1 cellular context compared by ENCODE assay signal in the genomic region with DNA sequence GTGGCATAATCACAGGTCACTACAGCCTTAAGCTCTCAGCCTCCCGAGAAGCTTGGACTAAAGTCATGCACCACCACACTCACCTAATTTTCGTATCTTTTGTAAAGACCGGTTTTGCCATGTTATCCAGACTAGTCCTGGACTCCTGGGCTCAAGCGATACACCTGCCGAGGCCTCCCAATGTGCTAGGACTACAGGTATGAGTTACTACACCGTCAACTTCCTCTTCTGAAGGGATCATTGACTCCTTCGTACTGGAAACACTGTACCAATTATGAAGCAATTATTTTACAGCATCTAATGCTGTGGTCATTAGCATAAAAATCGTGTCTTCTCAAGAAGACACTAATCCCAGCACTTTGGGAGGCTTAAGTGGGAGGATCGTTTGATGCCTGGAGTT.
TF ChIP-seq lines count a peak whose summit lies in the region.

No MANE protein-coding gene starts in this region.

TF ChIP-seq in GM12878, 131 proteins besides CTCF, POLR2A, EP300 and RAD21:
- TF ChIP-seq BACH1 (IDR thresholded peaks at IDR 0.05; ENCODE audit: borderline replicate concordance) (no peak), SPI1 (IDR thresholded peaks at IDR 0.05; ENCODE audit: borderline replicate concordance, insufficient read depth, low read depth, low read length) (0 out of 2 replicates have a peak, but pooled peaks have one; percentile 9), MTA2 (IDR thresholded peaks at IDR 0.05; ENCODE audit: low read depth) (peak; percentile 48; the same call in 1 of the 2 replicates), YY1 (IDR thresholded peaks at IDR 0.05; ENCODE audit: low read depth, low read length) (no peak), NR2F1 (conservative IDR thresholded peaks at IDR 0.05) (no peak), IKZF2 (IDR thresholded peaks at IDR 0.05) (peak; percentile 23 to 34; a peak in 1 of 4 replicates), IRF4 (IDR thresholded peaks at IDR 0.05; ENCODE audit: low read depth, low read length) (0 out of 2 replicates have a peak, but pooled peaks have one; percentile 29), RAD51 (IDR thresholded peaks at IDR 0.05) (no peak), GATAD2B (conservative IDR thresholded peaks at IDR 0.05; ENCODE audit: low read depth) (no peak), ZNF217 (IDR thresholded peaks at IDR 0.05) (no peak), JUNB (IDR thresholded peaks at IDR 0.05) (0 out of 2 replicates have a peak, but pooled peaks have one; percentile 15), E2F8 (IDR thresholded peaks at IDR 0.05; ENCODE audit: low read depth, partially characterized antibody) (no peak), RUNX3 (IDR thresholded peaks at IDR 0.05; ENCODE audit: low read length) (0 out of 2 replicates have a peak, but pooled peaks have one; percentile 12), EED (IDR thresholded peaks at IDR 0.05; ENCODE audit: low read depth) (peak; percentile 64; the same call in 1 of the 2 replicates)
- TF ChIP-seq, protein P1, sequence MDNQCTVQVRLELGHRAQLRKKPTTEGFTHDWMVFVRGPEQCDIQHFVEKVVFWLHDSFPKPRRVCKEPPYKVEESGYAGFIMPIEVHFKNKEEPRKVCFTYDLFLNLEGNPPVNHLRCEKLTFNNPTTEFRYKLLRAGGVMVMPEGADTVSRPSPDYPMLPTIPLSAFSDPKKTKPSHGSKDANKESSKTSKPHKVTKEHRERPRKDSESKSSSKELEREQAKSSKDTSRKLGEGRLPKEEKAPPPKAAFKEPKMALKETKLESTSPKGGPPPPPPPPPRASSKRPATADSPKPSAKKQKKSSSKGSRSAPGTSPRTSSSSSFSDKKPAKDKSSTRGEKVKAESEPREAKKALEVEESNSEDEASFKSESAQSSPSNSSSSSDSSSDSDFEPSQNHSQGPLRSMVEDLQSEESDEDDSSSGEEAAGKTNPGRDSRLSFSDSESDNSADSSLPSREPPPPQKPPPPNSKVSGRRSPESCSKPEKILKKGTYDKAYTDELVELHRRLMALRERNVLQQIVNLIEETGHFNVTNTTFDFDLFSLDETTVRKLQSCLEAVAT (IDR thresholded peaks at IDR 0.05): no peak
- TF ChIP-seq, protein P2, sequence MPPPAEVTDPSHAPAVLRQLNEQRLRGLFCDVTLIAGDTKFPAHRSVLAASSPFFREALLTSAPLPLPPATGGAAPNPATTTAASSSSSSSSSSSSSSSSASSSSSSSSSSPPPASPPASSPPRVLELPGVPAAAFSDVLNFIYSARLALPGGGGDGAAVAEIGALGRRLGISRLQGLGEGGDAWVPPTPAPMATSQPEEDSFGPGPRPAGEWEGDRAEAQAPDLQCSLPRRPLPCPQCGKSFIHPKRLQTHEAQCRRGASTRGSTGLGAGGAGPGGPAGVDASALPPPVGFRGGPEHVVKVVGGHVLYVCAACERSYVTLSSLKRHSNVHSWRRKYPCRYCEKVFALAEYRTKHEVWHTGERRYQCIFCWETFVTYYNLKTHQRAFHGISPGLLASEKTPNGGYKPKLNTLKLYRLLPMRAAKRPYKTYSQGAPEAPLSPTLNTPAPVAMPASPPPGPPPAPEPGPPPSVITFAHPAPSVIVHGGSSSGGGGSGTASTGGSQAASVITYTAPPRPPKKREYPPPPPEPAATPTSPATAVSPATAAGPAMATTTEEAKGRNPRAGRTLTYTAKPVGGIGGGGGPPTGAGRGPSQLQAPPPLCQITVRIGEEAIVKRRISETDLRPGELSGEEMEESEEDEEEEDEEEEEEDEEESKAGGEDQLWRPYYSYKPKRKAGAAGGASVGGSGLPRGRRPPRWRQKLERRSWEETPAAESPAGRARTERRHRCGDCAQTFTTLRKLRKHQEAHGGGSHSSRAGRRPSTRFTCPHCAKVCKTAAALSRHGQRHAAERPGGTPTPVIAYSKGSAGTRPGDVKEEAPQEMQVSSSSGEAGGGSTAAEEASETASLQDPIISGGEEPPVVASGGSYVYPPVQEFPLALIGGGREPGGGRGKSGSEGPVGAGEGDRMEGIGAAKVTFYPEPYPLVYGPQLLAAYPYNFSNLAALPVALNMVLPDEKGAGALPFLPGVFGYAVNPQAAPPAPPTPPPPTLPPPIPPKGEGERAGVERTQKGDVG (CRISPR knock-in tag; IDR thresholded peaks at IDR 0.05): no peak
- TF ChIP-seq, protein P3, sequence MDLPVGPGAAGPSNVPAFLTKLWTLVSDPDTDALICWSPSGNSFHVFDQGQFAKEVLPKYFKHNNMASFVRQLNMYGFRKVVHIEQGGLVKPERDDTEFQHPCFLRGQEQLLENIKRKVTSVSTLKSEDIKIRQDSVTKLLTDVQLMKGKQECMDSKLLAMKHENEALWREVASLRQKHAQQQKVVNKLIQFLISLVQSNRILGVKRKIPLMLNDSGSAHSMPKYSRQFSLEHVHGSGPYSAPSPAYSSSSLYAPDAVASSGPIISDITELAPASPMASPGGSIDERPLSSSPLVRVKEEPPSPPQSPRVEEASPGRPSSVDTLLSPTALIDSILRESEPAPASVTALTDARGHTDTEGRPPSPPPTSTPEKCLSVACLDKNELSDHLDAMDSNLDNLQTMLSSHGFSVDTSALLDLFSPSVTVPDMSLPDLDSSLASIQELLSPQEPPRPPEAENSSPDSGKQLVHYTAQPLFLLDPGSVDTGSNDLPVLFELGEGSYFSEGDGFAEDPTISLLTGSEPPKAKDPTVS (IDR thresholded peaks at IDR 0.05; ENCODE audit: low read depth, low read length): no peak
